ENCODE assay signal across 8 cellular contexts in the genomic region with DNA sequence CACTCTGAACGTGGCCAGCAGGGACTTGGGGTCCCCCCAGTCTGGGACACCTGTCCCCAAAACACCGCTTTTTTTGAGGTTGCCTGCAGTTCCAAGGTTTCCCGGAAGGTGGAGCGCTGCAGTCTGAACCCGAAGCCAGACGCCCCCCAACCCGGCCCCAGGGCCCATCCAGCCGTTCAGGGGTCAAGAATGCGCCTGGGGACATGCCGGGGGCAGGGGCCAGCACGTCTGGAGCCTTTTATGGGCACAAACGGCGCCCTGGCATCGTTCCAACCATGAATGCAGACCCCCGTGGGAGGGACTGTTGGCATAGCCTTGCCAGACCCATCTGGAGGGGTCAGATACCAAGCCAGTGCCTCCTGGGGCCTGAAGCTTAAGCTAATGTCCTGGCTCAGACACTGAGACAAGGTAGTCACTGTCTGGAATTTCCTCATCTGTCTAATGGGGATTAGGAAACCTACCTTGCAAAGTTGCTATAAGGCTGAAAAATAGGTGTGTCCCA.
A peak's percentile ranks its signal among the peaks of the same experiment; 100 is the strongest.
DNase-seq lines count a peak whose midpoint lies in the region; ATAC-seq and TF ChIP-seq lines count a peak whose summit lies in the region.

No MANE protein-coding gene starts in this region.

- CTCF ChIA-PET in GM10248 (lab: Yijun Ruan, JAX) = interaction anchor here (0.7 to 5.2 kb wide), 14 partner anchors 10 to 190 kb away, joined by 3 to 31 read pairs (median 4); a partner anchor contains a TSS
- CTCF ChIA-PET in activated naive CD4-positive, alpha-beta T cell treated with anti-CD3 and anti-CD28 coated beads, Interleukin-2, amount 10 ng/mL, durations not matched to agents 7 days and 5 days (lab: Charles Lee) = interaction anchor here (0.7 to 1.7 kb wide), 6 partner anchors 25 to 189 kb away, joined by 3 to 5 read pairs (median 3); no protein-coding TSS in a partner anchor

- no peaks in the 10 kb centered on the region for H3K9me3 Mint-ChIP-seq in activated naive CD4-positive, alpha-beta T cell treated with anti-CD3 and anti-CD28 coated beads, Interleukin-2, amount 10 ng/mL, durations not matched to agents 7 days and 5 days
- H3K9me3 Mint-ChIP-seq in stimulated activated naive B cell treated with anti-CD40 and anti-IgM and Interleukin-4, amounts not matched to agents 10 μg/mL and 1 μg/mL and 100 μg/mL, for 72 hours = no peaks in the 10 kb centered on the region

- peaks cover 40% of the 10 kb centered on the region for H3K4me1 Mint-ChIP-seq in activated naive CD4-positive, alpha-beta T cell treated with anti-CD3 and anti-CD28 coated beads, Interleukin-2, amount 10 ng/mL, durations not matched to agents 7 days and 5 days
- peaks cover 7 to 22% of the 10 kb centered on the region in 2 donors for H3K4me1 Mint-ChIP-seq in stimulated activated naive B cell treated with anti-CD40 and anti-IgM and Interleukin-4, amounts not matched to agents 10 μg/mL and 1 μg/mL and 100 μg/mL, for 72 hours

- peaks cover 2% of the 10 kb centered on the region for H3K36me3 Mint-ChIP-seq in activated naive CD4-positive, alpha-beta T cell treated with anti-CD3 and anti-CD28 coated beads, Interleukin-2, amount 10 ng/mL, durations not matched to agents 7 days and 5 days
- no peaks in the 10 kb centered on the region for H3K36me3 Mint-ChIP-seq in stimulated activated naive B cell treated with anti-CD40 and anti-IgM and Interleukin-4, amounts not matched to agents 10 μg/mL and 1 μg/mL and 100 μg/mL, for 72 hours

- no peak overlapping the region for H3K27ac Mint-ChIP-seq in activated naive CD4-positive, alpha-beta T cell treated with anti-CD3 and anti-CD28 coated beads, Interleukin-2, amount 10 ng/mL, durations not matched to agents 7 days and 5 days
- H3K27ac Mint-ChIP-seq in stimulated activated naive B cell treated with anti-CD40 and anti-IgM and Interleukin-4, amounts not matched to agents 10 μg/mL and 1 μg/mL and 100 μg/mL, for 72 hours = no peak overlapping the region

- POLR2A ChIA-PET in GM10248 (lab: Yijun Ruan, JAX) = no interaction called here

- TF ChIP-seq CTCF in GM10248 (IDR thresholded peaks at IDR 0.05; ENCODE audit: control extremely low read depth, extremely low read depth, low read depth, missing control alignments) = peak; percentile 55

- no peak overlapping the region for H3K4me3 Mint-ChIP-seq in activated naive CD4-positive, alpha-beta T cell treated with anti-CD3 and anti-CD28 coated beads, Interleukin-2, amount 10 ng/mL, durations not matched to agents 7 days and 5 days
- H3K4me3 Mint-ChIP-seq in stimulated activated naive B cell treated with anti-CD40 and anti-IgM and Interleukin-4, amounts not matched to agents 10 μg/mL and 1 μg/mL and 100 μg/mL, for 72 hours = no peak overlapping the region

- DNase-seq in GM10248 (ENCODE audit: extremely low spot score) (peak; percentile 80), OCI-M1 (lab: John Stamatoyannopoulos, UW) (peak; percentile 77), islet precursor cell (peak; percentile 68), inferior parietal cortex (ENCODE audit: extremely low spot score) (no peak), NCI-H1694 treated with DMSO at 0.1 percent for 48 hours (lab: John Stamatoyannopoulos, UW) (no peak)
- DNase-seq in activated naive CD4-positive, alpha-beta T cell treated with anti-CD3 and anti-CD28 coated beads, Interleukin-2, amount 10 ng/mL, durations not matched to agents 7 days and 5 days = peak; percentile 78
- peak; percentile 36 for DNase-seq in stimulated activated naive B cell treated with anti-CD40 and anti-IgM and Interleukin-4, amounts not matched to agents 10 μg/mL and 1 μg/mL and 100 μg/mL, for 72 hours

- peaks cover 58% of the 10 kb centered on the region for H3K27me3 Mint-ChIP-seq in activated naive CD4-positive, alpha-beta T cell treated with anti-CD3 and anti-CD28 coated beads, Interleukin-2, amount 10 ng/mL, durations not matched to agents 7 days and 5 days
- H3K27me3 Mint-ChIP-seq in stimulated activated naive B cell treated with anti-CD40 and anti-IgM and Interleukin-4, amounts not matched to agents 10 μg/mL and 1 μg/mL and 100 μg/mL, for 72 hours = peaks cover 24 to 29% of the 10 kb centered on the region in 2 donors

- no peak for ATAC-seq in stimulated activated naive B cell treated with anti-CD40 and anti-IgM and Interleukin-4, amounts not matched to agents 10 μg/mL and 1 μg/mL and 100 μg/mL, for 72 hours (replicated peaks)
- no peak for ATAC-seq in GM19455 (IDR thresholded peaks at IDR 0.05; ENCODE audit: unreplicated experiment)

Comparison
In these comparisons a context has a peak if more than half of its experiments do, and no peak if none do; other contexts are left out.
1. DNase-seq: peak in GM10248 (single experiment), OCI-M1 (single experiment), activated naive CD4-positive, alpha-beta T cell treated with anti-CD3 and anti-CD28 coated beads, Interleukin-2, amount 10 ng/mL, durations not matched to agents 7 days and 5 days (single experiment), islet precursor cell (single experiment) and stimulated activated naive B cell treated with anti-CD40 and anti-IgM and Interleukin-4, amounts not matched to agents 10 μg/mL and 1 μg/mL and 100 μg/mL, for 72 hours (single experiment); none in inferior parietal cortex (single experiment) and NCI-H1694 treated with DMSO at 0.1 percent for 48 hours (single experiment).